In the genomic region with DNA sequence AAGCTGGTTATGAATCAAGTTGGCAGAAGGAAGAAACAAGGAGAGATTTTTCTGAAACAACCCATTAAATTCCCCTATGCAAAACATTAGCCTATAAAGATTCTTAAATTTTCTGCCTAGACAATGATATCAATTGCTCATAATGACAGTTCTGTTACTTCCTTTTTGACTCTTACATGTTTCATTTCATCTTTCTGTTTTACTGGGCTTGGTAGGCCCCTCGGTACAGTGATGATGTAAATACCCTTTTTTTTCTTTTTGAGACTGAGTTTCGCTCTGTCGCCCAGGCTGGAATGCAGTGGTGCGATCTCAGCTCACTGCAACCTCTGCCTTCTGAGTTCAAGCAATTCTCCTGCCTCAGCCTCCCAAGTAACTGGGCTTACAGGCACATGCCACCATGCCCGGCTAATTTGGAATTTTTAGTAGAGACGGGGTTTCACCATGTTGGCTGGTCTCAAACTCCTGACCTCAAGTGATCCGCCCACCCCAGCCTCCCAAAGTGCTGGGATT, we compare ENCODE assay signal across 8 cellular contexts.
DNase-seq lines count a peak whose midpoint lies in the region; ATAC-seq, FAIRE-seq and TF ChIP-seq lines count a peak whose summit lies in the region.
"Not testable (repeated sequence)": the region's sequence is repeated elsewhere in the genome, so short reads cannot be mapped to it uniquely, and the experiment has no call there.

No MANE protein-coding gene starts in this region.

- FAIRE-seq in GM12891 (lab: Jason Lieb, UNC), result peak; percentile 74

- TF ChIP-seq POLR2A in GM12891 (IDR thresholded peaks at IDR 0.05; ENCODE audit: low read depth, low read length), result not testable (repeated sequence)

- ATAC-seq in GM19035 (IDR thresholded peaks at IDR 0.05; ENCODE audit: unreplicated experiment), result peak; percentile 97
- peak; percentile 96 for ATAC-seq in GM21526 (IDR thresholded peaks at IDR 0.05; ENCODE audit: low FRiP score, unreplicated experiment)
- ATAC-seq in HG02938 (IDR thresholded peaks at IDR 0.05; ENCODE audit: unreplicated experiment), result peak; percentile 99
- ATAC-seq in HG03432 (IDR thresholded peaks at IDR 0.05; ENCODE audit: unreplicated experiment), result peak; percentile 98

- DNase-seq in GM12891 (ENCODE audit: insufficient read length, low spot score), result not testable (repeated sequence)
- peak; percentile 76 for DNase-seq in SIG-M5 treated with dmso at 0.1 percent for 504 hours (lab: John Stamatoyannopoulos, UW; ENCODE audit: unreplicated experiment)
- peak; percentile 27 for DNase-seq in activated naive CD4-positive, alpha-beta T cell treated with Interleukin-2 at 50 U/mL for 16 hours
- DNase-seq in stimulated activated CD8-positive, alpha-beta memory T cell treated with anti-CD3 and anti-CD28 coated beads, Interleukin-12 subunit alpha, Interleukin-12 subunit beta, amount 100 ng/mL, for 24 hours (ENCODE audit: extremely low read depth), result peak; percentile 3

TF ChIP-seq in GM12891, 5 proteins besides CTCF, POLR2A, EP300 and RAD21:
- 0 out of 2 replicates have a peak, but pooled peaks have one; percentile 49 for TF ChIP-seq POU2F2 (IDR thresholded peaks at IDR 0.05; ENCODE audit: low read depth, low read length)
- peak; percentile 90 for TF ChIP-seq SPI1 (IDR thresholded peaks at IDR 0.05; ENCODE audit: low read depth, low read length)
